In the genomic region with DNA sequence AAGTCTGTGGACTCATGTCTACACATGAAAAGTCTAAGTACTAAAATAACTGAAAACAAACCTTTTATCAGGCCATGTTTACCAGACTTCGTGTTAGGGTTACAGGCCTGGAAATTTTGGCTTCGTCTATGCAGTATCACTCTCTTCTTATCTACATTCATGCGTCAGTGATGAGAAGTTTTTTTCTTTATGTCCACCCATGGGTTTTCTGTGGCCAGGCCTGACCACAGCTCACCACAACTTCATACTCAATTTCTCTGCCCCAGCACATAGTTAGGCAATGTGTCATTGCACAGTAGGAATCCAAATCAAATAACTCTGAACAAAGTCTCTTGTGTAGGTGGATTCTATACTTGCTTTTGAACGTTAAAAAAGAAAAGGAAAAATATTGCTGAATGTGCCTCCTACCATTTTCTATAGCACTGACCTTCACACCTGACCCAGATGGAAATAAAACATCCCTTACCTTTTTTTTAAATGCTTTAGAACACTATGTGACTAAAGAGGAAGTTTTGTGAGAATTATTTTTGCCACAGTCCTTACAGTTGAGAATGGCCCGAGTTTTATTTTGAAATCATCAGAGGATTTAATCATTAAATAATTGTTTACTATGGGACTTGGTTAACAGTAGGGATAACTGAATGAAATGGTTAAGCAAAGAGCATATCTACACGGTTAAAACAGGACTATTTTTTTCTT, we compare ENCODE assay signal across 11 cellular contexts.
DNase-seq lines count a peak whose midpoint lies in the region; ATAC-seq, FAIRE-seq and TF ChIP-seq lines count a peak whose summit lies in the region.
"Had no signal": no experiment of that assay in that cellular context is flagged by ENCODE, and none has a peak within 500 bp of the region (broad histone marks: within the 10 kb centered on the region; RNA-seq: fewer than 3 reads in every experiment).

No MANE protein-coding gene starts in this region.

- DNase-seq in HT-29 (ENCODE audit: low spot score) (peak; percentile 54), adipocyte (ENCODE audit: low read depth) (peak; percentile 75), keratinocyte (ENCODE audit: low read depth, low spot score) (peak; percentile 58), NCI-H187 (lab: John Stamatoyannopoulos, UW) (no peak), NCI-H2029 (lab: John Stamatoyannopoulos, UW) (no peak), NCI-H1048 (lab: John Stamatoyannopoulos, UW) (no peak)
- DNase-seq: NCI-H1092; NK-92 treated with Interleukin-12 subunit alpha and Interleukin-12 subunit beta, amount 100 ng/mL, for 24 hours had no signal

- FAIRE-seq in keratinocyte (lab: Jason Lieb, UNC), result peak; percentile 85

- H3K79me2 ChIP-seq in ACC112 (ENCODE audit: control insufficient read depth, insufficient read depth, low read length, unreplicated experiment) (no peaks in the 10 kb centered on the region), keratinocyte (ENCODE audit: control insufficient read depth, insufficient read depth, low read length) (no peaks in the 10 kb centered on the region)

- H3K9ac ChIP-seq in adipocyte (ENCODE audit: low read length) (no peak overlapping the region), keratinocyte (ENCODE audit: control insufficient read depth, extremely low read depth, insufficient read depth, low read length) (no peak overlapping the region)

- H2AFZ ChIP-seq in ACC112 (ENCODE audit: low read length, unreplicated experiment) (no peak overlapping the region), keratinocyte (ENCODE audit: control insufficient read depth, low read length) (no peak overlapping the region)

- H3K27ac ChIP-seq in ACC112 (ENCODE audit: low read depth, low read length), result peak overlapping the region; percentile 60
- H3K27ac ChIP-seq in keratinocyte (ENCODE audit: control insufficient read depth, insufficient read depth, low read length), result peak overlapping the region; percentile 45
- H3K27ac ChIP-seq: ovary had no signal

- no peak overlapping the region for H3K4me2 ChIP-seq in keratinocyte (ENCODE audit: control insufficient read depth, extremely low read depth, insufficient read depth, low read depth, low read length)

- TF ChIP-seq CTCF in keratinocyte (optimal IDR thresholded peaks at IDR 0.05 in 1 of 3, IDR thresholded peaks at IDR 0.05 in 1 of 3, conservative IDR thresholded peaks at IDR 0.05 in 1 of 3; ENCODE audit: extremely low read depth in 1 of 3, insufficient read depth in 2 of 3, low read length in 3 of 3), result no peak

- dilution Hi-C loops in keratinocyte (cut with MboI; ENCODE audit: extremely low pct_ligation_motif_present, low sequenced_read_pairs), result no loop called here

- H4K20me1 ChIP-seq in keratinocyte (ENCODE audit: control insufficient read depth, extremely low read depth, insufficient read depth, low read length), result no peaks in the 10 kb centered on the region

- no peak for ATAC-seq in GM21723 (IDR thresholded peaks at IDR 0.05; ENCODE audit: unreplicated experiment)

- H3K36me3 ChIP-seq in ACC112 (ENCODE audit: insufficient read depth, low read length), result no peaks in the 10 kb centered on the region
- no peaks in the 10 kb centered on the region for H3K36me3 ChIP-seq in adipocyte (ENCODE audit: control insufficient read depth, insufficient read depth, low read length, severe bottlenecking)
- no peaks in the 10 kb centered on the region for H3K36me3 ChIP-seq in keratinocyte (ENCODE audit: control insufficient read depth in 2 of 2, extremely low read depth in 1 of 2, insufficient read depth in 2 of 2, low read length in 2 of 2)
- H3K36me3 ChIP-seq: ovary had no signal

- H3K27me3 ChIP-seq in ACC112 (ENCODE audit: insufficient read depth, low read length) (no peaks in the 10 kb centered on the region), adipocyte (replicated peaks; ENCODE audit: control insufficient read depth, insufficient read depth, low read length) (no peaks in the 10 kb centered on the region), keratinocyte (ENCODE audit: control insufficient read depth, extremely low read depth, insufficient read depth, low read length) (no peaks in the 10 kb centered on the region)
- H3K27me3 ChIP-seq: ovary had no signal

- H3K4me1 ChIP-seq in ACC112 (ENCODE audit: control insufficient read depth, insufficient read depth, low read length, unreplicated experiment) (peaks cover 10% of the 10 kb centered on the region), adipocyte (ENCODE audit: control insufficient read depth, insufficient read depth, low read length) (peaks cover 15% of the 10 kb centered on the region), keratinocyte (ENCODE audit: control insufficient read depth, extremely low read depth, insufficient read depth, low read length) (peaks cover 10% of the 10 kb centered on the region)

- no peak overlapping the region for H3K4me3 ChIP-seq in ACC112 (ENCODE audit: low read depth, low read length)
- no peak overlapping the region for H3K4me3 ChIP-seq in adipocyte (ENCODE audit: low read length)
- H3K4me3 ChIP-seq in keratinocyte (ENCODE audit: control insufficient read depth in 2 of 3, extremely low read depth in 1 of 3, insufficient read depth in 2 of 3, low read depth in 1 of 3, low read length in 3 of 3), result no peak overlapping the region
- H3K4me3 ChIP-seq: ovary had no signal

- no peaks in the 10 kb centered on the region for H3K9me1 ChIP-seq in keratinocyte (ENCODE audit: control insufficient read depth, extremely low read depth, insufficient read depth, low read length)

- no peaks in the 10 kb centered on the region for H3K9me3 ChIP-seq in adipocyte (ENCODE audit: control insufficient read depth, low read length)
- no peaks in the 10 kb centered on the region for H3K9me3 ChIP-seq in keratinocyte (ENCODE audit: control insufficient read depth, low read depth, low read length)
- H3K9me3 ChIP-seq: ovary had no signal

Comparison
In these comparisons a context has a peak if more than half of its experiments do, and no peak if none do; other contexts are left out.
1. DNase-seq: peak in HT-29 (single experiment), adipocyte (single experiment) and keratinocyte (single experiment); none in NCI-H187 (0 of 2), NCI-H2029 (single experiment) and NCI-H1048 (single experiment).